In the genomic region with DNA sequence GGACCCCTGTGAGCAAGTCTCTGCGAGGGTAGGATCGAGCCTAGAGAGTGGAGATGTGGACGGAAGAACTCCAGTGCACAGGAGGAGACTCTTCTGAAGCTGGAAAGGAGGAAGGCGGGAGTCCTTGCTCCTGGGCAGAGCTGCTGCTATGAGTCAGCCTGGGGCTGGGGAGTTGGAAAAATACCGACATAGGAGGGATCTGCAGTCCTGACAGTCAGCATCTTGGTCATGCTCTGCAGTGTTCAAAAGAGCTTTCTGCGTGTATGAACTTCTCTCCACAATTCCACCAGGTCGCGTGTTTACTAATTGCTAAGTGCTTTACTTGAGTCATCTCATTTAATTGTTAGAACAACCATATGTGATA, we compare ENCODE assay signal across 11 cellular contexts.
DNase-seq lines count a peak whose midpoint lies in the region; ATAC-seq and TF ChIP-seq lines count a peak whose summit lies in the region.
"Had no signal": no experiment of that assay in that cellular context is flagged by ENCODE, and none has a peak within 500 bp of the region (broad histone marks: within the 10 kb centered on the region; RNA-seq: fewer than 3 reads in every experiment).

No MANE protein-coding gene starts in this region.

- no peaks in the 10 kb centered on the region for H3K27me3 Mint-ChIP-seq in MCF 10A (ENCODE audit: insufficient read depth, unreplicated experiment)

- no peaks in the 10 kb centered on the region for H3K79me2 ChIP-seq in mammary epithelial cell (ENCODE audit: insufficient read depth, low read length)

- no peak overlapping the region for H3K4me2 ChIP-seq in mammary epithelial cell (ENCODE audit: insufficient read depth, low read depth, low read length)

- H3K4me3 Mint-ChIP-seq in MCF 10A (ENCODE audit: unreplicated experiment), result no peak overlapping the region

- POLR2A ChIA-PET in MCF 10A (lab: Yijun Ruan, JAX), result no interaction called here

- no peak for TF ChIP-seq CTCF in MCF 10A (IDR thresholded peaks at IDR 0.05; ENCODE audit: unreplicated experiment)
- TF ChIP-seq CTCF in mammary epithelial cell (conservative IDR thresholded peaks at IDR 0.05 in 1 of 2, IDR thresholded peaks at IDR 0.05 in 1 of 2; ENCODE audit: extremely low read depth in 1 of 2, insufficient read depth in 1 of 2, low read depth in 1 of 2, low read length in 2 of 2), result no peak
- no peak for TF ChIP-seq CTCF in cardiac fibroblast (IDR thresholded peaks at IDR 0.05; ENCODE audit: low read depth, low read length)
- TF ChIP-seq CTCF in kidney epithelial cell (IDR thresholded peaks at IDR 0.05; ENCODE audit: insufficient read depth, low read length, poor library complexity, severe bottlenecking), result no peak
- TF ChIP-seq CTCF in colonic mucosa (IDR thresholded peaks at IDR 0.05), result no peak

- in situ Hi-C loops in mammary epithelial cell (cut with MboI; ENCODE audit: low sequenced_read_pairs in 2 of 2), result no loop called here

- H3K9ac ChIP-seq in mammary epithelial cell (ENCODE audit: insufficient read depth, low read length), result no peak overlapping the region
- no peak overlapping the region for H3K9ac ChIP-seq in colonic mucosa (ENCODE audit: low read depth in 2 of 2, low read length in 2 of 2)

- no peak overlapping the region for H3K27ac ChIP-seq in mammary epithelial cell (ENCODE audit: insufficient read depth, low read depth, low read length)
- H3K27ac ChIP-seq in colonic mucosa, result no peak overlapping the region

- no peak overlapping the region for H2AFZ ChIP-seq in mammary epithelial cell (ENCODE audit: low read depth, low read length)

- intact Hi-C loops in MCF 10A (cut with micrococcal nuclease) (no loop called here), mammary epithelial cell (cut with micrococcal nuclease) (no loop called here), colonic mucosa (cut with DNase I) (no loop called here)

- H4K20me1 ChIP-seq in mammary epithelial cell (ENCODE audit: insufficient read depth, low read length), result no peaks in the 10 kb centered on the region

- BruUV-seq in MCF 10A (replicated peaks; lab: Mats Ljungman, UMichigan), result no TSS peak
- BruUV-seq in mammary epithelial cell (replicated peaks; lab: Mats Ljungman, UMichigan), result no TSS peak

- peak; percentile 2 for DNase-seq in MCF 10A (ENCODE audit: unreplicated experiment)
- no peak for DNase-seq in mammary epithelial cell
- peak; percentile 9 to 18 for DNase-seq in cardiac fibroblast (ENCODE audit: low read depth in 2 of 2)
- peak; percentile 53 for DNase-seq in kidney epithelial cell (ENCODE audit: low read depth)
- DNase-seq in DMS153 treated with DMSO at 0.1 percent for 48 hours (lab: John Stamatoyannopoulos, UW; ENCODE audit: unreplicated experiment), result no peak
- DNase-seq in stimulated activated CD4-positive, alpha-beta T cell treated with anti-CD3 and anti-CD28 coated beads, Interleukin-4, amount 100 ng/mL, for 24 hours, result no peak
- DNase-seq in colonic mucosa, result no peak
- DNase-seq: BE2C, NCI-H1105, SHP77 had no signal

- peaks cover 17% of the 10 kb centered on the region for H3K9me3 Mint-ChIP-seq in MCF 10A (ENCODE audit: unreplicated experiment)

- no peak overlapping the region for H3K27ac Mint-ChIP-seq in MCF 10A (ENCODE audit: low read depth, unreplicated experiment)

- H3K4me1 ChIP-seq in mammary epithelial cell (ENCODE audit: insufficient read depth, low read length) (no peaks in the 10 kb centered on the region), colonic mucosa (no peaks in the 10 kb centered on the region)
- H3K4me1 ChIP-seq: BE2C had no signal

- CTCF ChIA-PET in MCF 10A (lab: Yijun Ruan, JAX), result no interaction called here
- CTCF ChIA-PET in mammary epithelial cell (lab: Charles Lee; ENCODE audit: low non-redundant PET), result no interaction called here

- H3K36me3 ChIP-seq in mammary epithelial cell (ENCODE audit: insufficient read depth, low read length) (no peaks in the 10 kb centered on the region), kidney epithelial cell (ENCODE audit: control insufficient read depth, insufficient read depth, low read length) (no peaks in the 10 kb centered on the region), colonic mucosa (no peaks in the 10 kb centered on the region)
- H3K36me3 ChIP-seq: BE2C had no signal

- H3K4me1 Mint-ChIP-seq in MCF 10A (ENCODE audit: insufficient read depth, unreplicated experiment), result no peaks in the 10 kb centered on the region

- ATAC-seq in HG02642 (IDR thresholded peaks at IDR 0.05; ENCODE audit: poor library complexity, unreplicated experiment), result no peak

- H3K27me3 ChIP-seq in mammary epithelial cell (ENCODE audit: insufficient read depth, low read length) (no peaks in the 10 kb centered on the region), kidney epithelial cell (ENCODE audit: control insufficient read depth, insufficient read depth, low read length) (no peaks in the 10 kb centered on the region), colonic mucosa (no peaks in the 10 kb centered on the region)
- H3K27me3 ChIP-seq: BE2C had no signal

- 79% methylated on average over 6 of the region's 8 CpGs for WGBS in mammary epithelial cell (ENCODE audit: low coverage, missing lambda C conversion rate)

- no peaks in the 10 kb centered on the region for H3K36me3 Mint-ChIP-seq in MCF 10A (ENCODE audit: insufficient read depth, unreplicated experiment)

- no peak overlapping the region for H3K4me3 ChIP-seq in mammary epithelial cell (replicated peaks in 1 of 3; ENCODE audit: insufficient read depth in 1 of 3, low read depth in 2 of 3, low read length in 3 of 3)
- no peak overlapping the region for H3K4me3 ChIP-seq in cardiac fibroblast (replicated peaks in 1 of 2; ENCODE audit: low read depth in 2 of 2, low read length in 2 of 2)
- no peak overlapping the region for H3K4me3 ChIP-seq in kidney epithelial cell (ENCODE audit: low read depth, low read length)
- no peak overlapping the region for H3K4me3 ChIP-seq in colonic mucosa

- H3K9me3 ChIP-seq in mammary epithelial cell (replicated peaks; ENCODE audit: insufficient read depth, low read length), result peaks cover 25% of the 10 kb centered on the region
- H3K9me3 ChIP-seq in colonic mucosa, result no peaks in the 10 kb centered on the region
- H3K9me3 ChIP-seq: BE2C had no signal

- dilution Hi-C loops in mammary epithelial cell (cut with HindIII; ENCODE audit: low sequenced_read_pairs), result loop anchor here (5.0 to 25.0 kb wide), 3 partner anchors 45 to 140 kb away; no protein-coding TSS in a partner anchor

Comparison
In these comparisons a context has a peak if more than half of its experiments do, and no peak if none do; other contexts are left out.
1. DNase-seq: peak in MCF 10A (single experiment), cardiac fibroblast (2 of 2) and kidney epithelial cell (single experiment); none in mammary epithelial cell (single experiment), DMS153 treated with DMSO at 0.1 percent for 48 hours (single experiment), stimulated activated CD4-positive, alpha-beta T cell treated with anti-CD3 and anti-CD28 coated beads, Interleukin-4, amount 100 ng/mL, for 24 hours (single experiment) and colonic mucosa (single experiment).